In the genomic region with DNA sequence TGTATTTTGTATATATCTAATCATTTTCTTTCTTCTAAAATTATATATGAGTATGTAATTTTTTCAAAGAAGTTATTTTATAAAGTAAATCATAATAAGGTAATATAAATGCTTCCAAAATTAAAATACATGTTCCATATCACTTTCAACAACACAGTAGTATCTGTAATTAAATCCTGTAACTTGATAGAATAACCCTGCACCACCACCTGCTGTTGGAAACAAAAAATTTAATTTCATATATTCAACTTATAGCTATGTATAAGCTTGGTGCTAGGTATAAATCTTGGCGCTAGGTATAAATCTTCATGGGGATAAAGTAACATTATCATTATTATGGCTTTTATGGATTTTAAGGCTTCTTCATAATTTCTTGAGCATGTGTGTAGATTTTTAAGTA, we compare ENCODE assay signal across 16 cellular contexts.
DNase-seq lines count a peak whose midpoint lies in the region; ATAC-seq and TF ChIP-seq lines count a peak whose summit lies in the region.
"Had no signal": no experiment of that assay in that cellular context is flagged by ENCODE, and none has a peak within 500 bp of the region (broad histone marks: within the 10 kb centered on the region; RNA-seq: fewer than 3 reads in every experiment).

No MANE protein-coding gene starts in this region.

- H3K79me2 ChIP-seq in mammary epithelial cell (ENCODE audit: insufficient read depth, low read length) (no peaks in the 10 kb centered on the region), OCI-LY3 (ENCODE audit: low read length) (no peaks in the 10 kb centered on the region)

- peaks cover 7% of the 10 kb centered on the region for H3K9me3 Mint-ChIP-seq in MCF 10A (ENCODE audit: unreplicated experiment)

- H3K4me2 ChIP-seq in mammary epithelial cell (ENCODE audit: insufficient read depth, low read depth, low read length) (no peak overlapping the region), OCI-LY3 (ENCODE audit: low read length) (no peak overlapping the region)

- H3K4me1 Mint-ChIP-seq in MCF 10A (ENCODE audit: insufficient read depth, unreplicated experiment) = no peaks in the 10 kb centered on the region

- H3K36me3 ChIP-seq in mammary epithelial cell (ENCODE audit: insufficient read depth, low read length) = no peaks in the 10 kb centered on the region
- no peaks in the 10 kb centered on the region for H3K36me3 ChIP-seq in OCI-LY3 (replicated peaks; ENCODE audit: low read depth, low read length)
- H3K36me3 ChIP-seq in uterus = no peaks in the 10 kb centered on the region
- H3K36me3 ChIP-seq: thoracic aorta, WERI-Rb-1 had no signal

- no peaks in the 10 kb centered on the region for H3K36me3 Mint-ChIP-seq in MCF 10A (ENCODE audit: insufficient read depth, unreplicated experiment)

- H2AFZ ChIP-seq in mammary epithelial cell (ENCODE audit: low read depth, low read length) = no peak overlapping the region
- H2AFZ ChIP-seq in OCI-LY3 (ENCODE audit: low read depth, low read length) = no peak overlapping the region

- POLR2A ChIA-PET in MCF 10A (lab: Yijun Ruan, JAX) = interaction anchor here (1.0 kb wide), 1 partner anchor 161 kb away, joined by 3 read pairs; no protein-coding TSS in a partner anchor

- CTCF ChIA-PET in MCF 10A (lab: Yijun Ruan, JAX) (interaction anchor here (0.6 to 9.9 kb wide), 8 partner anchors 10 to 354 kb away, joined by 3 to 196 read pairs (median 6); no protein-coding TSS in a partner anchor), mammary epithelial cell (lab: Charles Lee; ENCODE audit: low non-redundant PET) (no interaction called here)

- H4K20me1 ChIP-seq in mammary epithelial cell (ENCODE audit: insufficient read depth, low read length) = no peaks in the 10 kb centered on the region
- no peaks in the 10 kb centered on the region for H4K20me1 ChIP-seq in OCI-LY3 (ENCODE audit: insufficient read depth, low read length)

- intact Hi-C loops in MCF 10A (cut with micrococcal nuclease) (no loop called here), mammary epithelial cell (cut with micrococcal nuclease) (no loop called here), uterus (cut with DNase I; ENCODE audit: low total_unique reads) (no loop called here)

- peaks cover 59% of the 10 kb centered on the region for H3K27me3 Mint-ChIP-seq in MCF 10A (ENCODE audit: insufficient read depth, unreplicated experiment)

- in situ Hi-C loops in mammary epithelial cell (cut with MboI; ENCODE audit: low sequenced_read_pairs in 2 of 2) = loop anchor here in 1 of 2 donors (25.0 kb wide), 1 partner anchor 345 kb away; no protein-coding TSS in a partner anchor

- TF ChIP-seq CTCF in MCF 10A (IDR thresholded peaks at IDR 0.05; ENCODE audit: unreplicated experiment) (peak; percentile 14), mammary epithelial cell (conservative IDR thresholded peaks at IDR 0.05 in 1 of 2, IDR thresholded peaks at IDR 0.05 in 1 of 2; ENCODE audit: extremely low read depth in 1 of 2, insufficient read depth in 1 of 2, low read depth in 1 of 2, low read length in 2 of 2) (no peak), OCI-LY3 (IDR thresholded peaks at IDR 0.05; ENCODE audit: low read depth, low read length) (peak; percentile 36), fibroblast of mammary gland (conservative IDR thresholded peaks at IDR 0.05; ENCODE audit: control insufficient read depth, insufficient read depth, low read depth, low read length) (peak; percentile 24), uterus (IDR thresholded peaks at IDR 0.05) (peak; percentile 37 to 57 (median 46))

- no peaks in the 10 kb centered on the region for H3K9me3 ChIP-seq in mammary epithelial cell (replicated peaks; ENCODE audit: insufficient read depth, low read length)
- H3K9me3 ChIP-seq in OCI-LY3 (ENCODE audit: insufficient read depth, low read length) = no peaks in the 10 kb centered on the region
- no peaks in the 10 kb centered on the region for H3K9me3 ChIP-seq in uterus
- H3K9me3 ChIP-seq: thoracic aorta had no signal

- H3K9ac ChIP-seq in mammary epithelial cell (ENCODE audit: insufficient read depth, low read length) (no peak overlapping the region), OCI-LY3 (ENCODE audit: low read length) (no peak overlapping the region)

- no peak overlapping the region for H3K27ac Mint-ChIP-seq in MCF 10A (ENCODE audit: low read depth, unreplicated experiment)

- no peak overlapping the region for H3K4me3 Mint-ChIP-seq in MCF 10A (ENCODE audit: unreplicated experiment)

- no peak for TF ChIP-seq POLR2A in uterus (IDR thresholded peaks at IDR 0.05)

- H3K27ac ChIP-seq in mammary epithelial cell (ENCODE audit: insufficient read depth, low read depth, low read length) (no peak overlapping the region), OCI-LY3 (ENCODE audit: low read length) (no peak overlapping the region), uterus (no peak overlapping the region)
- H3K27ac ChIP-seq: thoracic aorta, WERI-Rb-1 had no signal

- DNase-seq in MCF 10A (ENCODE audit: unreplicated experiment) = peak; percentile 17
- no peak for DNase-seq in mammary epithelial cell
- peak; percentile 46 for DNase-seq in fibroblast of mammary gland (ENCODE audit: low read depth)
- DNase-seq in uterus = no peak
- DNase-seq in ecto neural progenitor cell (ENCODE audit: low spot score) = no peak
- DNase-seq: MM.1S; NCI-H226; right cardiac atrium; stimulated activated CD4-positive, alpha-beta T cell treated with anti-CD3 and anti-CD28 coated beads, Interleukin-2, amount 100 ng/mL, for 24 hours; SW 1271; WERI-Rb-1 had no signal

- no peak for ATAC-seq in HG03439 (IDR thresholded peaks at IDR 0.05; ENCODE audit: unreplicated experiment)
- no peak for ATAC-seq in HG03565 (IDR thresholded peaks at IDR 0.05; ENCODE audit: unreplicated experiment)
- ATAC-seq: right cardiac atrium had no signal

- H3K4me1 ChIP-seq in mammary epithelial cell (ENCODE audit: insufficient read depth, low read length) (no peaks in the 10 kb centered on the region), OCI-LY3 (ENCODE audit: low read length) (no peaks in the 10 kb centered on the region), uterus (no peaks in the 10 kb centered on the region)

- WGBS in mammary epithelial cell (ENCODE audit: low coverage, missing lambda C conversion rate) = 93% methylated on average over 1 of the region's 1 CpG

- dilution Hi-C loops in mammary epithelial cell (cut with HindIII; ENCODE audit: low sequenced_read_pairs) = no loop called here

- no TSS peak for BruUV-seq in MCF 10A (replicated peaks; lab: Mats Ljungman, UMichigan)
- no TSS peak for BruUV-seq in mammary epithelial cell (replicated peaks; lab: Mats Ljungman, UMichigan)

- H3K4me3 ChIP-seq in mammary epithelial cell (replicated peaks in 1 of 3; ENCODE audit: insufficient read depth in 1 of 3, low read depth in 2 of 3, low read length in 3 of 3) (no peak overlapping the region), OCI-LY3 (ENCODE audit: low read length) (no peak overlapping the region), fibroblast of mammary gland (ENCODE audit: control insufficient read depth, low read depth, low read length) (no peak overlapping the region), uterus (no peak overlapping the region)
- H3K4me3 ChIP-seq: lung, thoracic aorta had no signal

- H3K27me3 ChIP-seq in mammary epithelial cell (ENCODE audit: insufficient read depth, low read length) (peaks cover 5% of the 10 kb centered on the region), OCI-LY3 (ENCODE audit: low read depth, low read length) (no peaks in the 10 kb centered on the region), uterus (no peaks in the 10 kb centered on the region)

Comparison
In these comparisons a context has a peak if more than half of its experiments do, and no peak if none do; other contexts are left out.
1. DNase-seq: peak in MCF 10A (single experiment) and fibroblast of mammary gland (single experiment); none in mammary epithelial cell (single experiment), uterus (0 of 2) and ecto neural progenitor cell (single experiment).
2. CTCF ChIP-seq: peak in MCF 10A (single experiment), OCI-LY3 (single experiment), fibroblast of mammary gland (single experiment) and uterus (4 of 4); none in mammary epithelial cell (0 of 2).